In the genomic region with DNA sequence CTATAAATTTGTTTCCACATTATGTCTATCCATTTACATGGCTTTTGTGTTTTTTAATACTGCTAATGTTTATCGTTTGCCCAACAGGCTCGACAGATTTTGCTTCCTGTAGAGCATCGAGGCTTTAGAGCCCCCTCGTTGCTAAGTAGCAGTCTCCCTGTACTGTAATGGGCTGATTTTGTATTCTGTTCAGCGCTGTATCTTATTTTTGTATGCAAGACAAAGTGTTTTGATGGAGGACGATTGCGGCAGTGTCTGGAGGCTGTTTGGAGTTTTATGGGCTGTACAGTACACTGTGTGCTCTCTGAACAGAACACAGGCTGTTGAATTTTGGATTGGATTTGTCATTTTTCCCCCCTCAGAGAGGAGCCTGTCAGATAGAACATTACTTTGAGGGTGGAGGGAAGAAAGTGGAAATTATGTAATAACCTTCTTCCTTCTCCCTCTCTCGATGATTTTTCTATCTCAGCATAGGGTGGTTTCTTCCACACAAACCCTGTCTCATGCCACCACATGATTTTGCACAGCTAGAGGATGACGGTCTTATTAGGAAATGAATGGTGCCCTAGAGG, we compare ENCODE assay signal across 10 cellular contexts.
DNase-seq lines count a peak whose midpoint lies in the region; ATAC-seq and TF ChIP-seq lines count a peak whose summit lies in the region.
"Had no signal": no experiment of that assay in that cellular context is flagged by ENCODE, and none has a peak within 500 bp of the region (broad histone marks: within the 10 kb centered on the region; RNA-seq: fewer than 3 reads in every experiment).

No MANE protein-coding gene starts in this region.

- no peak for TF ChIP-seq CTCF in fibroblast of mammary gland (conservative IDR thresholded peaks at IDR 0.05; ENCODE audit: control insufficient read depth, insufficient read depth, low read depth, low read length)
- no peak for TF ChIP-seq CTCF in omental fat pad (IDR thresholded peaks at IDR 0.05)

- 0 out of 2 replicates have a peak, but pooled peaks cover 4% of the 10 kb centered on the region for H3K36me3 ChIP-seq in ACC112 (ENCODE audit: insufficient read depth, low read length)

- no peaks in the 10 kb centered on the region for H3K27me3 ChIP-seq in ACC112 (ENCODE audit: insufficient read depth, low read length)

- H2AFZ ChIP-seq in ACC112 (ENCODE audit: low read length, unreplicated experiment): no peak overlapping the region

- H3K27ac ChIP-seq in ACC112 (ENCODE audit: low read depth, low read length): peak overlapping the region; percentile 96

- H3K4me1 ChIP-seq in ACC112 (ENCODE audit: control insufficient read depth, insufficient read depth, low read length, unreplicated experiment): peaks cover 91% of the 10 kb centered on the region

- peak; percentile 7 for DNase-seq in RPMI7951 (ENCODE audit: low read depth)
- DNase-seq in fibroblast of mammary gland (ENCODE audit: low read depth): peak; percentile 77
- DNase-seq in omental fat pad (ENCODE audit: low spot score): no peak
- no peak for DNase-seq in ureter (ENCODE audit: low spot score)
- no peak for DNase-seq in RPMI8226
- no peak for DNase-seq in UCSD-AML1 (lab: John Stamatoyannopoulos, UW; ENCODE audit: unreplicated experiment)
- DNase-seq: erythroblast, NCI-H2227 treated with DMSO at 0.1 percent for 48 hours had no signal

- H3K4me3 ChIP-seq in ACC112 (ENCODE audit: low read depth, low read length) (peak overlapping the region; percentile 53), fibroblast of mammary gland (ENCODE audit: control insufficient read depth, low read depth, low read length) (no peak overlapping the region)

- peaks cover 68% of the 10 kb centered on the region for H3K79me2 ChIP-seq in ACC112 (ENCODE audit: control insufficient read depth, insufficient read depth, low read length, unreplicated experiment)

- ATAC-seq in omental fat pad (ENCODE audit: low FRiP score) (peak; percentile 25), GM18502 (IDR thresholded peaks at IDR 0.05; ENCODE audit: poor library complexity, unreplicated experiment) (no peak)

Comparison
In these comparisons a context has a peak if more than half of its experiments do, and no peak if none do; other contexts are left out.
1. DNase-seq: peak in RPMI7951 (single experiment) and fibroblast of mammary gland (single experiment); none in omental fat pad (single experiment), ureter (single experiment), RPMI8226 (single experiment) and UCSD-AML1 (single experiment).